23 cellular contexts compared by ENCODE assay signal in the genomic region with DNA sequence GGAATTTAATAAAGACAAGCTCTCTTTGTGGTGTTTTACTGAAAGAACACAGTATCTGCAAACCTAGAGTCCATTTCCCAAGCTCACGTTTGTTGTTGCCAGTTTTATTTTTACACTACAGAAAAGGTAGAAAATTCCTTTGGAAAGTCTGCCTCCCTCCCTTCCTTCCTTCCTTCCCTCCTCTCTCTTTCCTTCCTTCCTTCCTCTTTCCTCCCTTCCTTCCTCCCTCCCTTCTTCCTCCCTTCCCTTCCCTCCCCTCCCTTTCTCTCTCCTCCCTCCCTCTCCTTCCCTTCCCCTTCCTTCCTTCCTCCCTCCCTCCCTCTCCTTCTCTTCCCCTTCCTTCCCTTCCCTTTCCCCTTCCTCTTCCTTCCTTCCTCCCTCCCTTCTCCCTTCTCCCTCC.
"Had no signal": no experiment of that assay in that cellular context is flagged by ENCODE, and none has a peak within 500 bp of the region (broad histone marks: within the 10 kb centered on the region; RNA-seq: fewer than 3 reads in every experiment).

No MANE protein-coding gene starts in this region.

- FAIRE-seq: HTR-8/SVneo had no signal

- H3K27ac ChIP-seq: HL-60, RWPE1 had no signal

- H3K9me3 ChIP-seq: SK-N-SH had no signal

- H3K9ac ChIP-seq: SK-N-SH had no signal

- H3K9me2 ChIP-seq: SK-N-SH had no signal

- DNase-seq: Kasumi-1, KG1, MM.1S, NCI-H1048, NCI-H1105 treated with DMSO at 0.1 percent for 48 hours, NCI-H1417 treated with DMSO at 0.1 percent for 48 hours, NCI-H146, NCI-H1694 treated with DMSO at 0.1 percent for 48 hours, NCI-H1930, NCI-H2081, NCI-H2107, NCI-H2227 treated with DMSO at 0.1 percent for 48 hours, NCI-H524, NCI-H526 treated with DMSO at 0.1 percent for 48 hours, NCI-H774, PC-3, SHP77, SK-N-SH, T-helper 1 cell had no signal

- ATAC-seq: Panc1, PC-3 had no signal

- H3K4me2 ChIP-seq: SK-N-SH had no signal
